Comparison of ENCODE assay signal across 17 cellular contexts in the genomic region with DNA sequence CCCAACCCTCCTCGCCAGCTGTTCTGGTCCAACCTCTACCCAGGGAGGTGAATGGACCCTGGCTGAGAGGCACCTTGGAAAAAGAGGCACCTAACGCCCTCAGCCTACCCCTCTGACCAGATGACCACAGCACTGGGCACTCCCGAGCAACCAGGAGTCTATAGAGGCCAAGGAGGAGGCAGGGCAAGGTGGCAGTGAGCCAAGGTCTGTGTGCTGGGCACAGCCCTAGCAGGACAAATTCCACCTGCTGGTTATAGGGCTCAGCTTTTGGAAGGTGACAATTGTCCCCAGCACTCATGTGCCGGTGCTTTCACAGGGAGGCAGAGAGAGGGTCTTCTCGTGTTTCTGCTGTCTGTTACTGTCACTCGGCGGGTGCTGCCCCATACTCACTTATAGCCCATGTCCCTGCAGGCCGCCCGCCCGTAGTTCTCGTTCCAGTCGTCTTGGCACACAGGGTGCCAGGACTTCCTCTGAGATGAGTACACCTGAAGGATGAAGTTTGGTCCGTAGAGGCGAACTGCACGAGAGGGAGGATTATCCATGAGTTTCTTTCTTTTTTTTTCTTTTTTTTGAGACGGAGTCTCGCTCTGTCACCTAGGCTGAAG. TPM values are rescaled to one million over a fixed set of nuclear protein-coding genes. Genes with fewer than 3 reads are reported as not detected.
A peak's percentile ranks its signal among the peaks of the same experiment; 100 is the strongest.
DNase-seq lines count a peak whose midpoint lies in the region; ATAC-seq and TF ChIP-seq lines count a peak whose summit lies in the region.
"Had no signal": no experiment of that assay in that cellular context is flagged by ENCODE, and none has a peak within 500 bp of the region (broad histone marks: within the 10 kb centered on the region; RNA-seq: fewer than 3 reads in every experiment).

No MANE protein-coding gene starts in this region.

- no peak overlapping the region for H3K14ac ChIP-seq in neuronal stem cell (ENCODE audit: low read length)

- POLR2A ChIA-PET in MCF 10A (lab: Yijun Ruan, JAX) (no interaction called here), RWPE1 (lab: Yijun Ruan, JAX; ENCODE audit: low non-redundant PET) (no interaction called here)

- peak; percentile 68 for ATAC-seq in left colon
- peak in 1 of 2 donors; percentile 53 for ATAC-seq in upper lobe of left lung (ENCODE audit: low FRiP score in 2 of 2)

- H3K4ac ChIP-seq in neuronal stem cell (ENCODE audit: low read length) = no peak overlapping the region

- TF ChIP-seq CTCF in breast epithelium (IDR thresholded peaks at IDR 0.05) (no peak), MCF 10A (IDR thresholded peaks at IDR 0.05; ENCODE audit: unreplicated experiment) (no peak), upper lobe of left lung (IDR thresholded peaks at IDR 0.05) (no peak), WERI-Rb-1 (IDR thresholded peaks at IDR 0.05; ENCODE audit: low read depth, low read length) (no peak), RWPE1 (conservative IDR thresholded peaks at IDR 0.05; ENCODE audit: low read depth) (no peak)

- H3K4me2 ChIP-seq in neuronal stem cell (ENCODE audit: insufficient read depth, low read length, poor library complexity, severe bottlenecking) = no peak overlapping the region
- H3K4me2 ChIP-seq: BLaER1 had no signal

- DNase-seq in breast epithelium (ENCODE audit: low spot score in 2 of 2) (no peak), MCF 10A (ENCODE audit: unreplicated experiment) (no peak), left colon (peak; percentile 64 to 78), neuronal stem cell (ENCODE audit: low spot score) (no peak), upper lobe of left lung (peak in 1 of 2 donors; percentile 55), HuH-7.5 (ENCODE audit: low spot score) (no peak), WERI-Rb-1 (no peak), RWPE1 (ENCODE audit: low spot score) (no peak)
- DNase-seq: 8988T; DMS 273 treated with DMSO at 0.1 percent for 48 hours; Kasumi-1; NCI-H1436; NCI-H2081; NCI-H510A treated with DMSO at 0.1 percent for 48 hours; NK-92 treated with Interleukin-12 subunit alpha and Interleukin-12 subunit beta, amount 100 ng/mL, for 24 hours; OCI-M1 had no signal

- H4K91ac ChIP-seq in neuronal stem cell (ENCODE audit: low read depth, low read length, poor library complexity) = no peak overlapping the region

- peaks cover 19% of the 10 kb centered on the region for H3K4me1 Mint-ChIP-seq in MCF 10A (ENCODE audit: insufficient read depth, unreplicated experiment)

- CTCF ChIA-PET in MCF 10A (lab: Yijun Ruan, JAX) (interaction anchor here (0.8 kb wide), 1 partner anchor 133 kb away, joined by 3 read pairs; no protein-coding TSS in a partner anchor), RWPE1 (lab: Yijun Ruan, JAX) (no interaction called here)

- peak overlapping the region; percentile 63 for H3K18ac ChIP-seq in neuronal stem cell (ENCODE audit: low read length)

- H2BK120ac ChIP-seq in neuronal stem cell (ENCODE audit: low read depth, low read length) = no peak overlapping the region

- no peak overlapping the region for H2BK5ac ChIP-seq in neuronal stem cell (ENCODE audit: low read length)

- H3K36me3 Mint-ChIP-seq in MCF 10A (ENCODE audit: insufficient read depth, unreplicated experiment) = peaks cover 6% of the 10 kb centered on the region

- no peak overlapping the region for H3K4me3 ChIP-seq in breast epithelium
- peak overlapping the region in 1 of 2 donors; percentile 26 for H3K4me3 ChIP-seq in neuronal stem cell (ENCODE audit: low read length in 2 of 2)
- H3K4me3 ChIP-seq in upper lobe of left lung = no peak overlapping the region
- H3K4me3 ChIP-seq in WERI-Rb-1 (ENCODE audit: low read depth, low read length) = no peak overlapping the region
- H3K4me3 ChIP-seq: BLaER1 had no signal

- H3K9ac ChIP-seq in neuronal stem cell (ENCODE audit: low read depth, low read length, poor library complexity) = no peak overlapping the region
- H3K9ac ChIP-seq: BLaER1 had no signal

- no peaks in the 10 kb centered on the region for H3K27me3 ChIP-seq in breast epithelium
- peaks cover 0 to 3% (median 0%) of the 10 kb centered on the region in 3 experiments for H3K27me3 ChIP-seq in neuronal stem cell (ENCODE audit: control insufficient read depth in 3 of 3, insufficient read depth in 3 of 3, low read depth in 1 of 3, low read length in 3 of 3)
- H3K27me3 ChIP-seq in upper lobe of left lung = no peaks in the 10 kb centered on the region
- no peaks in the 10 kb centered on the region for H3K27me3 ChIP-seq in WERI-Rb-1 (ENCODE audit: insufficient read depth, low read depth, severe bottlenecking)
- H3K27me3 ChIP-seq: BLaER1 had no signal

- no peak for TF ChIP-seq POLR2A in breast epithelium (IDR thresholded peaks at IDR 0.05)
- TF ChIP-seq POLR2A in upper lobe of left lung (IDR thresholded peaks at IDR 0.05) = no peak

- H3K27ac ChIP-seq in breast epithelium = peak overlapping the region; percentile 58 to 59
- no peak overlapping the region for H3K27ac ChIP-seq in neuronal stem cell (replicated peaks; ENCODE audit: low read length)
- H3K27ac ChIP-seq in upper lobe of left lung = peak overlapping the region; percentile 13 to 68 (median 53)
- no peak overlapping the region for H3K27ac ChIP-seq in WERI-Rb-1
- H3K27ac ChIP-seq in RWPE1 = no peak overlapping the region
- H3K27ac ChIP-seq: BLaER1 had no signal

- peaks cover 14% of the 10 kb centered on the region for H3K27me3 Mint-ChIP-seq in MCF 10A (ENCODE audit: insufficient read depth, unreplicated experiment)

- peak overlapping the region; percentile 43 for H2AK5ac ChIP-seq in neuronal stem cell (ENCODE audit: low read depth, low read length)

- H3K23ac ChIP-seq in neuronal stem cell (ENCODE audit: low read depth, low read length, poor library complexity) = peak overlapping the region; percentile 60

- no peaks in the 10 kb centered on the region for H3K9me3 Mint-ChIP-seq in MCF 10A (ENCODE audit: unreplicated experiment)

- no peak overlapping the region for H2AFZ ChIP-seq in neuronal stem cell (ENCODE audit: low read length)

- no TSS peak for BruUV-seq in MCF 10A (replicated peaks; lab: Mats Ljungman, UMichigan)

- no peak for TF ChIP-seq EP300 in upper lobe of left lung (IDR thresholded peaks at IDR 0.05)

- H3K36me3 ChIP-seq in breast epithelium (no peaks in the 10 kb centered on the region), neuronal stem cell (replicated peaks in 1 of 2; ENCODE audit: control insufficient read depth in 2 of 2, insufficient read depth in 2 of 2, low read length in 2 of 2) (no peaks in the 10 kb centered on the region), upper lobe of left lung (peaks cover 0 to 10% (median 0%) of the 10 kb centered on the region in 4 donors), WERI-Rb-1 (no peaks in the 10 kb centered on the region)
- H3K36me3 ChIP-seq: BLaER1 had no signal

- peak overlapping the region; percentile 31 for H2BK15ac ChIP-seq in neuronal stem cell (ENCODE audit: low read length)

- no peak overlapping the region for H4K8ac ChIP-seq in neuronal stem cell (ENCODE audit: low read depth, low read length)

- H3K4me3 Mint-ChIP-seq in MCF 10A (ENCODE audit: unreplicated experiment) = no peak overlapping the region

- H3K9me3 ChIP-seq in breast epithelium = no peaks in the 10 kb centered on the region
- no peaks in the 10 kb centered on the region for H3K9me3 ChIP-seq in neuronal stem cell (replicated peaks in 1 of 2; ENCODE audit: control insufficient read depth in 2 of 2, insufficient read depth in 1 of 2, low read depth in 1 of 2, low read length in 2 of 2)
- H3K9me3 ChIP-seq in upper lobe of left lung = no peaks in the 10 kb centered on the region
- no peaks in the 10 kb centered on the region for H3K9me3 ChIP-seq in WERI-Rb-1 (ENCODE audit: severe bottlenecking)
- H3K9me3 ChIP-seq: BLaER1 had no signal

- intact Hi-C loops in breast epithelium (cut with DNase I; ENCODE audit: low total_unique reads) (no loop called here), MCF 10A (cut with micrococcal nuclease) (no loop called here), left colon (cut with DNase I, micrococcal nuclease) (no loop called here)

- no peaks in the 10 kb centered on the region for H3K79me1 ChIP-seq in neuronal stem cell (ENCODE audit: low read depth, low read length)

- no CpG with 5 or more reads among the region's 17 CpGs for WGBS in neuronal stem cell (ENCODE audit: extremely low coverage in 2 of 2, insufficient read length in 2 of 2, insufficient replicate concordance in 1 of 2), 2 donors
- WGBS in upper lobe of left lung, 2 donors = 79% methylated on average over 16 to 17 of the region's 17 CpGs

- no peak overlapping the region for H2BK12ac ChIP-seq in neuronal stem cell (ENCODE audit: low read length)

- H3K27ac Mint-ChIP-seq in MCF 10A (ENCODE audit: low read depth, unreplicated experiment) = no peak overlapping the region

- H3K4me1 ChIP-seq in breast epithelium (peaks cover 0 to 17% of the 10 kb centered on the region in 2 donors), neuronal stem cell (ENCODE audit: control insufficient read depth in 2 of 2, insufficient read depth in 1 of 2, low read depth in 1 of 2, low read length in 2 of 2) (peaks cover 0 to 16% of the 10 kb centered on the region in 2 donors), upper lobe of left lung (peaks cover 0 to 41% (median 20%) of the 10 kb centered on the region in 4 donors)

RNA-seq across cellular contexts. Expression of a gene that starts 27.8 kb away (rescaled TPM):
- total RNA-seq in breast epithelium = 10 to 100 TPM in 2 of 3 donors, not detected in 1; 32.1 to 56.6 TPM
- not detected in 2 replicates for total RNA-seq in MCF 10A (2022)
- total RNA-seq in left colon = 100 to 1,000 TPM; 471 to 667 TPM
- 0.07 TPM for polyA plus RNA-seq in neuronal stem cell (2013, experiment 1 of 2)
- 0.07 TPM for polyA plus RNA-seq in neuronal stem cell (2013, experiment 2 of 2)
- total RNA-seq in upper lobe of left lung = 100 to 1,000 TPM in 3 of 6 donors, 10 to 100 TPM in 3; 65.3 to 195 (median 98.5) TPM

RNA-seq across cellular contexts. Expression of a gene that starts 54.1 kb away (rescaled TPM):
- total RNA-seq in breast epithelium (10 to 100 TPM; 13.4 to 23.1 (median 21.8) TPM), MCF 10A (2022) (1.8 and 2.4 TPM in 2 replicates), left colon (10 to 100 TPM; 36.4 to 91.7 TPM), upper lobe of left lung (100 to 1,000 TPM in 1 of 6 donors, 10 to 100 TPM in 5; 38.3 to 159 (median 89.0) TPM)
- polyA plus RNA-seq in neuronal stem cell (2013, experiment 1 of 2) = 0.91 TPM
- 0.75 TPM for polyA plus RNA-seq in neuronal stem cell (2013, experiment 2 of 2)

Comparison
In these comparisons a context has a peak if more than half of its experiments do, and no peak if none do; other contexts are left out.
1. DNase-seq: peak in left colon (2 of 2); none in breast epithelium (0 of 2), MCF 10A (single experiment), neuronal stem cell (single experiment), HuH-7.5 (single experiment), WERI-Rb-1 (single experiment) and RWPE1 (single experiment).
2. H3K27ac ChIP-seq: peak in breast epithelium (2 of 2) and upper lobe of left lung (4 of 4); none in neuronal stem cell (single experiment), WERI-Rb-1 (single experiment) and RWPE1 (single experiment).